ENCODE assay signal across 8 cellular contexts in the genomic region with DNA sequence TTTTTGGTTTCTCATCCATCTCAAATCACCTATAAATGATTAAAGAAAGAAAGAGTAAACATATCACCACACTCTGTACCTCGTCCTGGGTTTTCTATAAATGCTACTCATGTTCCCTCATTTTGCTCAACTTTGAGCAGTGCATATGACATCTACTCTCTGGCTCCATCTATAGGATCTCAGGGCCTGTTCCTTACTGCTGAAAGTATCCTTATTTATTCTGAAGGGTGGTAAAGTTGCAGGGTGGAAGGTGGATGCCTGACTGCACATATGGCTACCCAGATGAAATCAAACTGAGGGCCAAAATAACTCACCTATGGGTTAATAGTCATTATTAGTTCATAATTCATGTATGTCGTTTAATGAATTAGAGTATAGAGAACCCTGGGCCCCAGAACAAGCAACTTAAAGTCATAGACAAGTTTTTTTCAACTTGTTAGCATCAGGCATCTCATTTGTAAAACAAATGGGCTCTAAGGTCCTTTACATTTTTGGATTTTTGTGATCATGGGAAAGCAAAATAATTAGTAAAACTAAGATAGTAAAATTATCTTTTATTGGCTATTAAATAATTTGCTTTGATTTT. TPM values are rescaled to one million over a fixed set of nuclear protein-coding genes. Genes with fewer than 3 reads are reported as not detected.
DNase-seq lines count a peak whose midpoint lies in the region; ATAC-seq and TF ChIP-seq lines count a peak whose summit lies in the region.

No MANE protein-coding gene starts in this region.

- intact Hi-C loops in lower leg skin (cut with DNase I; ENCODE audit: low total_unique reads): no loop called here

- no peaks in the 10 kb centered on the region for H3K79me2 ChIP-seq in neural progenitor cell (ENCODE audit: low read depth)

- H3K4me1 Mint-ChIP-seq in neural progenitor cell: peaks cover 34% of the 10 kb centered on the region

- H3K4me2 ChIP-seq in neural progenitor cell: no peak overlapping the region

- H3K27ac Mint-ChIP-seq in neural progenitor cell: no peak overlapping the region

- H4K20me1 ChIP-seq in neural progenitor cell (ENCODE audit: low read depth): peaks cover 29% of the 10 kb centered on the region

- peaks cover 32% of the 10 kb centered on the region for H3K36me3 Mint-ChIP-seq in neural progenitor cell

- H3K27ac ChIP-seq in neural progenitor cell: no peak overlapping the region

- H2AFZ ChIP-seq in neural progenitor cell (replicated peaks): no peak overlapping the region

- H3K4me3 Mint-ChIP-seq in neural progenitor cell: no peak overlapping the region

- H3K27me3 ChIP-seq in BE2C: no peaks in the 10 kb centered on the region
- H3K27me3 ChIP-seq in neural progenitor cell: no peaks in the 10 kb centered on the region

- peak; percentile 89 for TF ChIP-seq CTCF in BE2C (IDR thresholded peaks at IDR 0.05; ENCODE audit: low read depth, low read length)
- TF ChIP-seq CTCF in GM12875 (IDR thresholded peaks at IDR 0.05; ENCODE audit: borderline replicate concordance, insufficient read depth, low read depth, low read length): peak; percentile 49; the same call in 1 of the 2 replicates
- TF ChIP-seq CTCF in LNCaP clone FGC (IDR thresholded peaks at IDR 0.05; ENCODE audit: control insufficient read depth, extremely low read depth, insufficient read depth): peak; percentile 85
- peak; percentile 68 for TF ChIP-seq CTCF in neural progenitor cell (IDR thresholded peaks at IDR 0.05)
- TF ChIP-seq CTCF in lower leg skin (IDR thresholded peaks at IDR 0.05): no peak

- H3K9me3 Mint-ChIP-seq in neural progenitor cell: no peaks in the 10 kb centered on the region

- 27 to 32% methylated on average over 2 of the region's 2 CpGs for WGBS in lower leg skin, 2 donors

- no peaks in the 10 kb centered on the region for H3K9me3 ChIP-seq in BE2C
- no peaks in the 10 kb centered on the region for H3K9me3 ChIP-seq in neural progenitor cell (ENCODE audit: low read depth)

- no peaks in the 10 kb centered on the region; the same call in 1 of the 2 replicates for H3K4me1 ChIP-seq in BE2C
- H3K4me1 ChIP-seq in neural progenitor cell: peaks cover 25% of the 10 kb centered on the region

- TF ChIP-seq POLR2A in lower leg skin (IDR thresholded peaks at IDR 0.05): no peak

- H3F3A ChIP-seq in neural progenitor cell (ENCODE audit: low read depth): peaks cover 72% of the 10 kb centered on the region

- H3K4me3 ChIP-seq in BE2C (ENCODE audit: low read depth, low read length): no peak overlapping the region
- H3K4me3 ChIP-seq in GM12875 (ENCODE audit: low read depth, low read length): no peak overlapping the region
- H3K4me3 ChIP-seq in LNCaP clone FGC (ENCODE audit: low read depth, low read length): no peak overlapping the region
- H3K4me3 ChIP-seq in neural progenitor cell: no peak overlapping the region
- H3K4me3 ChIP-seq in lower leg skin (ENCODE audit: low read depth, poor library complexity, severe bottlenecking): no peak overlapping the region

- H3K27me3 Mint-ChIP-seq in neural progenitor cell (ENCODE audit: insufficient read depth, low read depth): no peaks in the 10 kb centered on the region

- ATAC-seq in SK-N-SH treated with all-trans-retinoic acid at 6 μM for 48 hours (peak; percentile 100), GM18861 (IDR thresholded peaks at IDR 0.05; ENCODE audit: unreplicated experiment) (no peak)

- no peak overlapping the region for H3K9ac ChIP-seq in neural progenitor cell

- H3K36me3 ChIP-seq in BE2C (peaks cover 76% of the 10 kb centered on the region), neural progenitor cell (peaks cover 43% of the 10 kb centered on the region)

- peak; percentile 35 for DNase-seq in BE2C
- no peak for DNase-seq in LNCaP clone FGC (ENCODE audit: low read depth)
- peak; percentile 65 for DNase-seq in fibroblast of gingiva (ENCODE audit: low read depth)
- DNase-seq in neural progenitor cell (ENCODE audit: low spot score): peak; percentile 60
- no peak for DNase-seq in lower leg skin (ENCODE audit: low spot score in 2 of 2)

TF ChIP-seq in SK-N-SH treated with all-trans-retinoic acid at 6 μM for 48 hours, 23 proteins besides CTCF, POLR2A, EP300 and RAD21:
- TF ChIP-seq, protein P1, sequence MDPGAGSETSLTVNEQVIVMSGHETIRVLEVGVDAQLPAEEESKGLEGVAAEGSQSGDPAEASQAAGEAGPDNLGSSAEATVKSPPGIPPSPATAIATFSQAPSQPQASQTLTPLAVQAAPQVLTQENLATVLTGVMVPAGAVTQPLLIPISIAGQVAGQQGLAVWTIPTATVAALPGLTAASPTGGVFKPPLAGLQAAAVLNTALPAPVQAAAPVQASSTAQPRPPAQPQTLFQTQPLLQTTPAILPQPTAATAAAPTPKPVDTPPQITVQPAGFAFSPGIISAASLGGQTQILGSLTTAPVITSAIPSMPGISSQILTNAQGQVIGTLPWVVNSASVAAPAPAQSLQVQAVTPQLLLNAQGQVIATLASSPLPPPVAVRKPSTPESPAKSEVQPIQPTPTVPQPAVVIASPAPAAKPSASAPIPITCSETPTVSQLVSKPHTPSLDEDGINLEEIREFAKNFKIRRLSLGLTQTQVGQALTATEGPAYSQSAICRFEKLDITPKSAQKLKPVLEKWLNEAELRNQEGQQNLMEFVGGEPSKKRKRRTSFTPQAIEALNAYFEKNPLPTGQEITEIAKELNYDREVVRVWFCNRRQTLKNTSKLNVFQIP (CRISPR knock-in tag; IDR thresholded peaks at IDR 0.05; ENCODE audit: borderline replicate concordance, low read depth): no peak
- no peak for TF ChIP-seq PPARA (CRISPR knock-in tag; IDR thresholded peaks at IDR 0.05; ENCODE audit: borderline replicate concordance)
- no peak for TF ChIP-seq TOX (CRISPR knock-in tag; IDR thresholded peaks at IDR 0.05; ENCODE audit: borderline replicate concordance)
- no peak for TF ChIP-seq ESRRG (CRISPR knock-in tag; IDR thresholded peaks at IDR 0.05)
- TF ChIP-seq ZFP30 (CRISPR knock-in tag; IDR thresholded peaks at IDR 0.05): no peak
- no peak for TF ChIP-seq ZC3H10 (CRISPR knock-in tag; IDR thresholded peaks at IDR 0.05)
- no peak for TF ChIP-seq TSHZ2 (CRISPR knock-in tag; IDR thresholded peaks at IDR 0.05)
- no peak for TF ChIP-seq TCF4 (CRISPR knock-in tag; IDR thresholded peaks at IDR 0.05; ENCODE audit: borderline replicate concordance)
- no peak for TF ChIP-seq SNAI2 (CRISPR knock-in tag; IDR thresholded peaks at IDR 0.05)

RNA-seq across cellular contexts. Expression of gene NCF2, which starts 46.5 kb away (rescaled TPM):
- not detected for polyA plus RNA-seq in BE2C (2012; ENCODE audit: insufficient read depth, insufficient read length, low read depth)
- total RNA-seq in neural progenitor cell (ENCODE audit: low replicate concordance) (not detected in 2 replicates), lower leg skin (10 to 100 TPM; 26.6 to 58.2 (median 33.4) TPM)

Comparison
In these comparisons a context has a peak if more than half of its experiments do, and no peak if none do; other contexts are left out.
1. DNase-seq: peak in BE2C (single experiment), fibroblast of gingiva (single experiment) and neural progenitor cell (single experiment); none in LNCaP clone FGC (single experiment) and lower leg skin (0 of 2).
2. CTCF ChIP-seq: peak in BE2C (single experiment), GM12875 (single experiment), LNCaP clone FGC (single experiment) and neural progenitor cell (single experiment); none in lower leg skin (0 of 3).
3. RNA of gene NCF2, which starts 46.5 kb away (total RNA-seq): 26.6 to 58.2 TPM in lower leg skin; not detected in neural progenitor cell; every median in the first group is over 10 times any median in the second.